Comparison of ENCODE assay signal across 9 cellular contexts in the genomic region with DNA sequence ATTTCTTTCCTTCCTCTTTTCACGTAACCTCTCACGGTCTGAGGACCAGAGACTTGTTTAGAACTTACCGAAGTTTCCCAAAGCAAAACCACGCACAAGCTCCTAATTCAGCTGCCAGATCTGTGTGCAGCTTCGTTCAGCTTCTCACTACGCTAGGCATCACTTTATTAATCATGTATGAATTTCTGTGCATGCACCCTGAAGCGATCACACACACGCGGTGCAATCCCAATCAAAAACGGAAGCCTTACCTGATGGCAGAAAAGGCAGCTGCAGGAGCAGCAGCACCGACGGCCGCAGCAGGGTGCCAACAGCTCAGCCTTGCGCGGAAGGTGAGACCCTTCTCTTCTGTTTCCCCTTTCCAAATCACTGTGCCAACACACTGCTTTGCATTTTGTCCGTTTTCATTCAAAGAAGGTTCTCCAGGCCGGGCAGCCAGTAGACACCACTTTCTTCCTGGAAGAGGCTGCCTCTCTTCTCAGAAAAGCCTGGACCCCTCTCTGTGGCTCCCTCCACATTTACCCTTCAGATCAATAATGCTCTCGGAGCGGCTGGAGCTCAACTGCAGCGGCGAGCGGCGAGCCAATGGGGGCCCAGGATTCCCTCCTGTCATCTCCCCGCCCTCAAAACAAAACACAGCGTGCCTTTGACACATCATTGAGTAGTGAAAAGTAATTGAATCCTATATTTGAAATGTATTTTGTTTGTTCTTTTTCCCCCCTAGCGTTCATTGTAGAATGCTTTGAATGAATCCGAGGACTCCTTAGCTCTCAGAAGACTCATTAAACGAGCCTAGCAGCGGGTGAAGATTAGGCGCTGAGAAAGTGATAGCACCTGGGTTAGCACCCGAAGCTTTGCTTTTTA. TPM values are rescaled to one million over a fixed set of nuclear protein-coding genes. Genes with fewer than 3 reads are reported as not detected.
A peak's percentile ranks its signal among the peaks of the same experiment; 100 is the strongest.
DNase-seq lines count a peak whose midpoint lies in the region; ATAC-seq, FAIRE-seq and TF ChIP-seq lines count a peak whose summit lies in the region.
"Had no signal": no experiment of that assay in that cellular context is flagged by ENCODE, and none has a peak within 500 bp of the region (broad histone marks: within the 10 kb centered on the region; RNA-seq: fewer than 3 reads in every experiment).

A gene (minus strand): TSS at position 538 of the 864 bp plus-strand sequence.

- no peak for TF ChIP-seq POLR2A in H54 (IDR thresholded peaks at IDR 0.05; ENCODE audit: low read depth, low read length)

- peaks cover 14% of the 10 kb centered on the region for H3K4me1 Mint-ChIP-seq in Calu3 (ENCODE audit: low read depth, unreplicated experiment)
- peaks cover 3 to 16% (median 15%) of the 10 kb centered on the region in 4 donors for H3K4me1 Mint-ChIP-seq in naive thymus-derived CD8-positive, alpha-beta T cell

- H3K36me3 Mint-ChIP-seq in Calu3 (ENCODE audit: insufficient read depth, unreplicated experiment), result peaks cover 8% of the 10 kb centered on the region
- peaks cover 0 to 4% (median 0%) of the 10 kb centered on the region in 3 donors for H3K36me3 Mint-ChIP-seq in naive thymus-derived CD8-positive, alpha-beta T cell

- peak within 1 kb of the TSS; percentile 86 for H3K4me3 Mint-ChIP-seq in Calu3 (ENCODE audit: low read depth, unreplicated experiment)
- H3K4me3 Mint-ChIP-seq in naive thymus-derived CD8-positive, alpha-beta T cell, result peak within 1 kb of the TSS; percentile 62 to 82 (median 76)
- H3K4me3 Mint-ChIP-seq: dendritic cell treated with granulocyte-macrophage colony-stimulating factor and Interleukin-4, amounts not matched to agents 40 ng/mL and 50 ng/mL, for 4 days had no signal

- ATAC-seq in naive thymus-derived CD8-positive, alpha-beta T cell, result peak; percentile 28 to 57
- ATAC-seq in GM19463 (IDR thresholded peaks at IDR 0.05; ENCODE audit: unreplicated experiment), result no peak
- no peak for ATAC-seq in HG03439 (IDR thresholded peaks at IDR 0.05; ENCODE audit: unreplicated experiment)

- DNase-seq in Calu3, result peak; percentile 35
- no peak for DNase-seq in H54 (ENCODE audit: insufficient read length, low spot score)
- peak; percentile 79 for DNase-seq in NCI-H524 treated with DMSO at 0.1 percent for 48 hours (lab: John Stamatoyannopoulos, UW)
- DNase-seq in caudate nucleus (lab: John Stamatoyannopoulos, UW), result peak in 41 of 61 donors; percentile 1 to 74 (median 31)
- DNase-seq in naive thymus-derived CD8-positive, alpha-beta T cell, result peak in 1 of 10 donors; percentile 3
- DNase-seq in dermis blood vessel endothelial cell, result no peak

- no peak for TF ChIP-seq CTCF in Calu3 (IDR thresholded peaks at IDR 0.05; ENCODE audit: unreplicated experiment)

- no peak within 1 kb of the TSS for H3K27ac Mint-ChIP-seq in Calu3 (ENCODE audit: unreplicated experiment)
- H3K27ac Mint-ChIP-seq in naive thymus-derived CD8-positive, alpha-beta T cell, result peak within 1 kb of the TSS in 6 of 10 donors; percentile 12 to 87 (median 39)
- H3K27ac Mint-ChIP-seq: dendritic cell treated with granulocyte-macrophage colony-stimulating factor and Interleukin-4, amounts not matched to agents 40 ng/mL and 50 ng/mL, for 4 days had no signal

- H3K27ac ChIP-seq in caudate nucleus (ENCODE audit: low read depth, low read length), result peak within 1 kb of the TSS; percentile 22

- H3K9me3 Mint-ChIP-seq in Calu3 (ENCODE audit: low read depth, unreplicated experiment), result no peaks in the 10 kb centered on the region
- peaks cover 0 to 15% (median 2%) of the 10 kb centered on the region in 9 donors for H3K9me3 Mint-ChIP-seq in naive thymus-derived CD8-positive, alpha-beta T cell
- H3K9me3 Mint-ChIP-seq: dendritic cell treated with granulocyte-macrophage colony-stimulating factor and Interleukin-4, amounts not matched to agents 40 ng/mL and 50 ng/mL, for 4 days had no signal

- POLR2A ChIA-PET in naive thymus-derived CD8-positive, alpha-beta T cell (lab: Charles Lee), result no interaction called here

- CTCF ChIA-PET in Calu3 (lab: Charles Lee), result no interaction called here

- no peaks in the 10 kb centered on the region for H3K27me3 Mint-ChIP-seq in Calu3 (ENCODE audit: unreplicated experiment)
- peaks cover 0 to 2% (median 0%) of the 10 kb centered on the region in 5 donors for H3K27me3 Mint-ChIP-seq in naive thymus-derived CD8-positive, alpha-beta T cell

- BruUV-seq in Calu3 (replicated peaks; lab: Mats Ljungman, UMichigan), result no TSS peak

- peak; percentile 23 for FAIRE-seq in H54 (lab: Jason Lieb, UNC)

- intact Hi-C loops in Calu3 (cut with micrococcal nuclease; ENCODE audit: unreplicated experiment), result no loop called here

RNA-seq across cellular contexts. Expression of the gene that starts here (rescaled TPM):
- 2.3 and 2.9 TPM in 2 replicates for total RNA-seq in Calu3 (2022)
- total RNA-seq in naive thymus-derived CD8-positive, alpha-beta T cell, result not detected
- not detected for polyA plus RNA-seq in naive thymus-derived CD8-positive, alpha-beta T cell
- not detected in 2 replicates for total RNA-seq in dermis blood vessel endothelial cell

Comparison
In these comparisons a context has a peak if more than half of its experiments do, and no peak if none do; other contexts are left out.
1. Peak in ATAC-seq in naive thymus-derived CD8-positive, alpha-beta T cell; RNA of the gene not detected or under 1 TPM.
2. DNase-seq: peak in Calu3 (single experiment), NCI-H524 treated with DMSO at 0.1 percent for 48 hours (single experiment) and caudate nucleus (41 of 61); none in H54 (single experiment) and dermis blood vessel endothelial cell (single experiment).